ENCODE assay signal across 17 cellular contexts in the genomic region with DNA sequence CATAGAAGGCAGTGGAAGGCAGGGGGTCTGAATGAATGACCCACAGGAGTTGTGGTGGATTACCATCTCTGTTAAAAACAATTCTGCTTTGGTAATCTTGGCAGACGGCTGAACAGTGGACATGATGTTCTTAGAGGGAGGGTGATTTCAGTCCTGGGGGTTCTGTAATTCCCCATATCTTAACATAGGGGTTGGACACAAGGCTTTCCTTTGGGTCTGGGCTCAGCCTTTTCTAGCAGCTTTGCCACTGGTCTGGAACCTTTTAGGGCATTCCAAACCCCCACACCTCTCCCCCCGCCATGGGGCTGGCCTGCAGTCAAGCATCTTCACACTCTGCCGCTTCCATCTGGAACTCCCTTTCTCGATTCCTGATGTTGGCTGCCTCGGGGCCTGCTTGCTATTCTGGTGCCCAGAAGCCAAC. TPM values are rescaled to one million over a fixed set of nuclear protein-coding genes. Genes with fewer than 3 reads are reported as not detected.
A peak's percentile ranks its signal among the peaks of the same experiment; 100 is the strongest.
DNase-seq lines count a peak whose midpoint lies in the region; ATAC-seq, FAIRE-seq and TF ChIP-seq lines count a peak whose summit lies in the region.
"Had no signal": no experiment of that assay in that cellular context is flagged by ENCODE, and none has a peak within 500 bp of the region (broad histone marks: within the 10 kb centered on the region; RNA-seq: fewer than 3 reads in every experiment).

No MANE protein-coding gene starts in this region.

- no peak for TF ChIP-seq CTCF in C4-2B (conservative IDR thresholded peaks at IDR 0.05)
- TF ChIP-seq CTCF in astrocyte of the spinal cord (IDR thresholded peaks at IDR 0.05; ENCODE audit: low read depth, low read length), result no peak

- H3K27ac ChIP-seq in C4-2B (peak overlapping the region; percentile 71), small intestine (ENCODE audit: low read depth in 1 of 2, low read length in 1 of 2) (no peak overlapping the region)
- H3K27ac ChIP-seq: parathyroid adenoma had no signal

- FAIRE-seq in small intestine (lab: Jason Lieb, UNC), result no peak
- FAIRE-seq: G401.6 had no signal

- POLR2A ChIA-PET in naive thymus-derived CD8-positive, alpha-beta T cell (lab: Charles Lee), result no interaction called here

- in situ Hi-C loops in astrocyte of the spinal cord (cut with HindIII; ENCODE audit: low sequenced_read_pairs), result no loop called here

- no peaks in the 10 kb centered on the region for H3K27me3 ChIP-seq in small intestine (ENCODE audit: control insufficient read depth in 2 of 2, insufficient read depth in 2 of 2, low read length in 2 of 2)

- no peak overlapping the region for H3K27ac Mint-ChIP-seq in naive thymus-derived CD8-positive, alpha-beta T cell

- no peaks in the 10 kb centered on the region for H3K36me3 Mint-ChIP-seq in naive thymus-derived CD8-positive, alpha-beta T cell
- H3K36me3 Mint-ChIP-seq: brain had no signal

- H3K27me3 Mint-ChIP-seq in naive thymus-derived CD8-positive, alpha-beta T cell, result peaks cover 2 to 20% (median 7%) of the 10 kb centered on the region in 5 donors

- H3K4me1 ChIP-seq in small intestine (ENCODE audit: control insufficient read depth in 2 of 2, insufficient read depth in 1 of 2, low read depth in 1 of 2, low read length in 1 of 2), result no peaks in the 10 kb centered on the region
- H3K4me1 ChIP-seq: Caco-2, parathyroid adenoma had no signal

- no peaks in the 10 kb centered on the region for H3K36me3 ChIP-seq in small intestine (ENCODE audit: control insufficient read depth in 2 of 2, insufficient read depth in 2 of 2, low read length in 2 of 2)

- WGBS in small intestine, 3 donors, result 77 to 85% (median 85%) methylated on average over 5 of the region's 5 CpGs

- no peaks in the 10 kb centered on the region for H3K4me1 Mint-ChIP-seq in naive thymus-derived CD8-positive, alpha-beta T cell

- H3K9me3 ChIP-seq in small intestine (ENCODE audit: control insufficient read depth, low read depth), result no peaks in the 10 kb centered on the region
- H3K9me3 ChIP-seq: Caco-2 had no signal

- DNase-seq in astrocyte of the spinal cord (ENCODE audit: low read depth, low spot score) (peak; percentile 17), left cardiac atrium (peak; percentile 43), skeletal muscle cell (ENCODE audit: low read depth) (peak; percentile 93), SKM-1 treated with dmso at 0.1 percent for 144 hours (lab: John Stamatoyannopoulos, UW; ENCODE audit: unreplicated experiment) (no peak), small intestine (no peak)
- DNase-seq in naive thymus-derived CD8-positive, alpha-beta T cell, result no peak
- DNase-seq: Caco-2; H7; SHP77 treated with DMSO at 0.1 percent for 48 hours; stimulated activated naive CD8-positive, alpha-beta T cell treated with anti-CD3 and anti-CD28 coated beads, Interleukin-15, Interleukin-2, amounts not matched to agents 100 U/mL and 50 U/mL, for 24 hours had no signal

- ATAC-seq in left cardiac atrium (peak; percentile 42 to 82), HG02885 (IDR thresholded peaks at IDR 0.05; ENCODE audit: poor library complexity, unreplicated experiment) (no peak)
- no peak for ATAC-seq in naive thymus-derived CD8-positive, alpha-beta T cell
- ATAC-seq: activated CD4-positive, CD25-positive, alpha-beta regulatory T cell treated with anti-CD3 and anti-CD28 coated beads, Interleukin-2, amount 50 U/mL, for 24 hours; left lobe of liver; stimulated activated naive CD8-positive, alpha-beta T cell treated with anti-CD3 and anti-CD28 coated beads, Interleukin-15, Interleukin-2, amounts not matched to agents 100 U/mL and 50 U/mL, for 24 hours had no signal

- intact Hi-C loops in left cardiac atrium (cut with DNase I), result no loop called here

- H3K9me3 Mint-ChIP-seq in naive thymus-derived CD8-positive, alpha-beta T cell, result no peaks in the 10 kb centered on the region
- H3K9me3 Mint-ChIP-seq: brain had no signal

- no peak overlapping the region for H3K4me3 ChIP-seq in astrocyte of the spinal cord (ENCODE audit: low read depth, low read length)
- no peak overlapping the region for H3K4me3 ChIP-seq in skeletal muscle cell (ENCODE audit: low read depth, low read length)
- no peak overlapping the region for H3K4me3 ChIP-seq in small intestine (ENCODE audit: low read depth in 1 of 2, low read length in 2 of 2)

- H3K4me3 Mint-ChIP-seq in naive thymus-derived CD8-positive, alpha-beta T cell, result no peak overlapping the region

RNA-seq across cellular contexts. Expression of gene RPL37A, which starts 50.3 kb away (rescaled TPM):
- 1,000 to 10,000 TPM; 1,877 to 1,963 TPM for total RNA-seq in left cardiac atrium
- 1,000 to 10,000 TPM; 3,176 to 3,258 TPM for total RNA-seq in naive thymus-derived CD8-positive, alpha-beta T cell
- polyA plus RNA-seq in naive thymus-derived CD8-positive, alpha-beta T cell, result 1,000 to 10,000 TPM; 4,502 to 5,032 (median 4,635) TPM
- 1,000 to 10,000 TPM; 1,824 to 4,790 (median 3,591) TPM for polyA plus RNA-seq in small intestine

Comparison
In these comparisons a context has a peak if more than half of its experiments do, and no peak if none do; other contexts are left out.
1. DNase-seq: peak in astrocyte of the spinal cord (single experiment), left cardiac atrium (single experiment) and skeletal muscle cell (single experiment); none in naive thymus-derived CD8-positive, alpha-beta T cell (0 of 10), SKM-1 treated with dmso at 0.1 percent for 144 hours (single experiment) and small intestine (single experiment).
2. ATAC-seq: peak in left cardiac atrium (2 of 2); none in naive thymus-derived CD8-positive, alpha-beta T cell (0 of 2) and HG02885 (single experiment).